15 cellular contexts compared by ENCODE assay signal in the genomic region with DNA sequence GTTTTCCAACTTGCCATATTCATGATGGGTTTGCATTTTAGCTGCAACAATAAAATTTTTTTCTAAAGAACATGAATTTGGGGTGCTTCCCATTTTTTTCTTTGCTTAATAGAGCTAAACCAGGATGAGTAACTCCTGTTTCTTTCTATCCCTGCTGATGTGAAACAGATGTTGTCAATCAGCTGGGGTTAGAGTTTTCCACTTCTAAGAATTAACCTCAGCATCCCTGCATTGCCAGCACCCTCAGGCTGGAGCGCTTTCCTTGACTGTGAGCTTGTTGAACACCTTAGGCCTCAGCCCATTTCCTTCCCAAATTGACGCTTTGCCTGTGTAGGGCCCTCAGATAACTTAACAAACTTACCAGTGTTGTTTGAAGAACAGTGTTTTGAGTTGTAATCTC.
"Had no signal": no experiment of that assay in that cellular context is flagged by ENCODE, and none has a peak within 500 bp of the region (broad histone marks: within the 10 kb centered on the region; RNA-seq: fewer than 3 reads in every experiment).

No MANE protein-coding gene starts in this region.

- DNase-seq: activated CD4-positive, alpha-beta T cell treated with anti-CD3 and anti-CD28 coated beads, Interleukin-2, amount 50 U/mL, for 48 hours; activated CD4-positive, CD25-positive, alpha-beta regulatory T cell treated with anti-CD3 and anti-CD28 coated beads, Interleukin-2, amount 50 U/mL, for 72 hours; activated CD8-positive, alpha-beta memory T cell treated with anti-CD3 and anti-CD28 coated beads, Interleukin-2, amount 50 U/mL, for 4 hours; erythroblast; glutamatergic neuron; nucleus accumbens; psoas muscle; right lobe of liver; SK-N-SH; stomach; T-cell; T1000 had no signal

- H3K27ac Mint-ChIP-seq: natural killer cell treated with Interleukin-12 subunit alpha and Interleukin-12 subunit beta and Interleukin-15 and Interleukin-18, amount 100 ng/mL, for 72 hours; T-cell had no signal

- H3K9me3 ChIP-seq: psoas muscle, right lobe of liver, SK-N-SH, stomach, thoracic aorta had no signal

- ATAC-seq: natural killer cell treated with Interleukin-12 subunit alpha and Interleukin-12 subunit beta and Interleukin-15 and Interleukin-18, amount 100 ng/mL, for 72 hours; psoas muscle; right lobe of liver; T-cell had no signal

- H3K9me3 Mint-ChIP-seq: natural killer cell treated with Interleukin-12 subunit alpha and Interleukin-12 subunit beta and Interleukin-15 and Interleukin-18, amount 100 ng/mL, for 72 hours; T-cell had no signal

- H3K27ac ChIP-seq: psoas muscle, thoracic aorta had no signal

- H3K4me3 Mint-ChIP-seq: natural killer cell treated with Interleukin-12 subunit alpha and Interleukin-12 subunit beta and Interleukin-15 and Interleukin-18, amount 100 ng/mL, for 72 hours; T-cell had no signal

- H3K27me3 ChIP-seq: right lobe of liver, stomach had no signal

- H3K4me1 ChIP-seq: psoas muscle, right lobe of liver had no signal

- H3K27me3 Mint-ChIP-seq: natural killer cell treated with Interleukin-12 subunit alpha and Interleukin-12 subunit beta and Interleukin-15 and Interleukin-18, amount 100 ng/mL, for 72 hours; T-cell had no signal

- H3K4me3 ChIP-seq: psoas muscle, right lobe of liver, smooth muscle cell, stomach, thoracic aorta had no signal
